ENCODE assay signal across 18 cellular contexts in the genomic region with DNA sequence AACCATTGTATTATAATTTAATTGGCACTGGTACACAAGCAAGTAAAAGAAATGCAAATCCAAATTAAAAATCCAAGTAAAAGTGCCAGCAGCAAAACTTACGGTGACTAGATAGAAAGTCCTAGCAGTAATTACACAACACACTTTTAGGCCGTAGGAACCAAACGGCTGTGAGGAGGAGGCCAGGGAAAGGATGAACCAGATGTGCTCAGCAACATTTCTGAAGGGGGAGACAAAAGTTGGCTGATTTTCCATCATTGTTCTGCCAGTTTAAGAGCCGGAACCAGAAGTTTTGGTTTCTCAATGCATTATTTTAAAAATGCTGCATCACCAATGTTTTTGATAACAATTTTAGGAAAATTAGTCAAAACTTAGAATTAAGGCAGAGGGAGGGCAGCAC.
DNase-seq lines count a peak whose midpoint lies in the region; ATAC-seq, FAIRE-seq and TF ChIP-seq lines count a peak whose summit lies in the region.
"Had no signal": no experiment of that assay in that cellular context is flagged by ENCODE, and none has a peak within 500 bp of the region (broad histone marks: within the 10 kb centered on the region; RNA-seq: fewer than 3 reads in every experiment).

No MANE protein-coding gene starts in this region.

- FAIRE-seq in GM12892 (lab: Jason Lieb, UNC) = peak; percentile 83

- ATAC-seq in stimulated activated memory B cell treated with anti-CD40 and anti-IgM and Interleukin-4, amounts not matched to agents 10 μg/mL and 1 μg/mL and 100 μg/mL, for 72 hours = no peak
- ATAC-seq in GM19395 (IDR thresholded peaks at IDR 0.05; ENCODE audit: unreplicated experiment) = no peak

- peak overlapping the region; percentile 91 for H3K27ac ChIP-seq in OCI-LY1 (ENCODE audit: low read depth, low read length, poor library complexity, severe bottlenecking)
- no peak overlapping the region for H3K27ac ChIP-seq in esophagus muscularis mucosa (replicated peaks in 1 of 4)

- H3K4me3 ChIP-seq in OCI-LY1 (ENCODE audit: low read depth, low read length, poor library complexity, severe bottlenecking) (no peak overlapping the region), esophagus muscularis mucosa (no peak overlapping the region), MG63 (no peak overlapping the region)
- H3K4me3 ChIP-seq: HAP-1 had no signal

- peak overlapping the region; percentile 95 for H3K27ac Mint-ChIP-seq in stimulated activated memory B cell treated with anti-CD40 and anti-IgM and Interleukin-4, amounts not matched to agents 10 μg/mL and 1 μg/mL and 100 μg/mL, for 72 hours
- no peak overlapping the region for H3K27ac Mint-ChIP-seq in activated naive CD4-positive, alpha-beta T cell treated with anti-CD3 and anti-CD28 coated beads for 36 hours
- H3K27ac Mint-ChIP-seq: B cell; CD4-positive, CD25-positive, alpha-beta regulatory T cell had no signal

- no peaks in the 10 kb centered on the region for H3F3A ChIP-seq in OCI-LY1 (ENCODE audit: insufficient read depth, low read length)

- DNase-seq in GM12892 (ENCODE audit: insufficient read length) = no peak
- peak; percentile 64 for DNase-seq in esophagus muscularis mucosa (ENCODE audit: extremely low spot score)
- DNase-seq in activated naive CD4-positive, alpha-beta T cell treated with anti-CD3 and anti-CD28 coated beads for 36 hours = no peak
- DNase-seq in MG63 = no peak
- DNase-seq: ACHN; Caco-2; CD4-positive, CD25-positive, alpha-beta regulatory T cell; EL; IMR-90; MV-4-11; NCI-H1436; NCI-H2029 treated with DMSO at 0.1 percent for 48 hours; SHP77 had no signal

- TF ChIP-seq POLR2A in GM12892 (IDR thresholded peaks at IDR 0.05; ENCODE audit: low read depth, low read length) (no peak), esophagus muscularis mucosa (IDR thresholded peaks at IDR 0.05; ENCODE audit: low read depth) (no peak)

- H3K79me2 ChIP-seq in OCI-LY1 (ENCODE audit: insufficient read depth, low read length) = no peaks in the 10 kb centered on the region

- H4K20me1 ChIP-seq in OCI-LY1 (ENCODE audit: insufficient read depth, low read length) = no peaks in the 10 kb centered on the region

- no peaks in the 10 kb centered on the region for H3K36me3 Mint-ChIP-seq in stimulated activated memory B cell treated with anti-CD40 and anti-IgM and Interleukin-4, amounts not matched to agents 10 μg/mL and 1 μg/mL and 100 μg/mL, for 72 hours
- no peaks in the 10 kb centered on the region for H3K36me3 Mint-ChIP-seq in activated naive CD4-positive, alpha-beta T cell treated with anti-CD3 and anti-CD28 coated beads for 36 hours (ENCODE audit: low read depth)
- H3K36me3 Mint-ChIP-seq: CD4-positive, CD25-positive, alpha-beta regulatory T cell had no signal

- CTCF ChIA-PET in activated naive CD4-positive, alpha-beta T cell treated with anti-CD3 and anti-CD28 coated beads for 36 hours (lab: Charles Lee) = no interaction called here

- no peaks in the 10 kb centered on the region for H3K9me3 Mint-ChIP-seq in stimulated activated memory B cell treated with anti-CD40 and anti-IgM and Interleukin-4, amounts not matched to agents 10 μg/mL and 1 μg/mL and 100 μg/mL, for 72 hours
- H3K9me3 Mint-ChIP-seq in activated naive CD4-positive, alpha-beta T cell treated with anti-CD3 and anti-CD28 coated beads for 36 hours = no peaks in the 10 kb centered on the region
- H3K9me3 Mint-ChIP-seq: CD4-positive, CD25-positive, alpha-beta regulatory T cell had no signal

- peaks cover 74% of the 10 kb centered on the region for H3K4me1 Mint-ChIP-seq in stimulated activated memory B cell treated with anti-CD40 and anti-IgM and Interleukin-4, amounts not matched to agents 10 μg/mL and 1 μg/mL and 100 μg/mL, for 72 hours
- H3K4me1 Mint-ChIP-seq in activated naive CD4-positive, alpha-beta T cell treated with anti-CD3 and anti-CD28 coated beads for 36 hours (ENCODE audit: low read depth) = peaks cover 66% of the 10 kb centered on the region

- H3K36me3 ChIP-seq in OCI-LY1 (ENCODE audit: insufficient read depth, low read length) (no peaks in the 10 kb centered on the region), esophagus muscularis mucosa (no peaks in the 10 kb centered on the region), MG63 (no peaks in the 10 kb centered on the region)
- H3K36me3 ChIP-seq: HAP-1 had no signal

- H3K9me3 ChIP-seq in OCI-LY1 (ENCODE audit: low read length) = no peaks in the 10 kb centered on the region
- H3K9me3 ChIP-seq in esophagus muscularis mucosa = no peaks in the 10 kb centered on the region
- no peaks in the 10 kb centered on the region for H3K9me3 ChIP-seq in MG63
- H3K9me3 ChIP-seq: Caco-2, HAP-1 had no signal

- peak overlapping the region; percentile 8; the same call in 1 of the 2 replicates for H3K4me2 ChIP-seq in OCI-LY1 (ENCODE audit: low read length)

- peaks cover 75% of the 10 kb centered on the region for H3K4me1 ChIP-seq in OCI-LY1 (ENCODE audit: insufficient read depth, low read length, severe bottlenecking)
- H3K4me1 ChIP-seq in esophagus muscularis mucosa = peaks cover 12 to 24% (median 17%) of the 10 kb centered on the region in 4 donors

- no peak overlapping the region for H3K4me3 Mint-ChIP-seq in stimulated activated memory B cell treated with anti-CD40 and anti-IgM and Interleukin-4, amounts not matched to agents 10 μg/mL and 1 μg/mL and 100 μg/mL, for 72 hours
- no peak overlapping the region for H3K4me3 Mint-ChIP-seq in activated naive CD4-positive, alpha-beta T cell treated with anti-CD3 and anti-CD28 coated beads for 36 hours
- H3K4me3 Mint-ChIP-seq: B cell had no signal

- H3K27me3 Mint-ChIP-seq in stimulated activated memory B cell treated with anti-CD40 and anti-IgM and Interleukin-4, amounts not matched to agents 10 μg/mL and 1 μg/mL and 100 μg/mL, for 72 hours = no peaks in the 10 kb centered on the region
- H3K27me3 Mint-ChIP-seq in activated naive CD4-positive, alpha-beta T cell treated with anti-CD3 and anti-CD28 coated beads for 36 hours (ENCODE audit: low read depth) = peaks cover 4% of the 10 kb centered on the region
- H3K27me3 Mint-ChIP-seq: B cell; CD4-positive, CD25-positive, alpha-beta regulatory T cell had no signal

- 66% methylated on average over 4 of the region's 4 CpGs for WGBS in esophagus muscularis mucosa

- intact Hi-C loops in esophagus muscularis mucosa (cut with DNase I) = loop anchor here (5.0 kb wide), 1 partner anchor 251 kb away; no protein-coding TSS in a partner anchor
- intact Hi-C loops in activated naive CD4-positive, alpha-beta T cell treated with anti-CD3 and anti-CD28 coated beads for 36 hours (cut with micrococcal nuclease) = loop anchor here (10.0 kb wide), 1 partner anchor 678 kb away; no protein-coding TSS in a partner anchor

- no peak for TF ChIP-seq EP300 in esophagus muscularis mucosa (IDR thresholded peaks at IDR 0.05)

- TF ChIP-seq CTCF in OCI-LY1 (IDR thresholded peaks at IDR 0.05; ENCODE audit: low read length) (no peak), esophagus muscularis mucosa (IDR thresholded peaks at IDR 0.05) (no peak)

- H3K27me3 ChIP-seq in OCI-LY1 (ENCODE audit: insufficient read depth, low read length) = no peaks in the 10 kb centered on the region
- no peaks in the 10 kb centered on the region for H3K27me3 ChIP-seq in esophagus muscularis mucosa
- no peaks in the 10 kb centered on the region for H3K27me3 ChIP-seq in MG63

- H3K9me2 ChIP-seq in OCI-LY1 (ENCODE audit: low read depth, low read length) = no peaks in the 10 kb centered on the region

- H2AFZ ChIP-seq in OCI-LY1 (ENCODE audit: low read length) = no peak overlapping the region

- no peak overlapping the region for H3K9ac ChIP-seq in OCI-LY1 (ENCODE audit: low read length)
